ENCODE assay signal across 1 cellular context in the genomic region with DNA sequence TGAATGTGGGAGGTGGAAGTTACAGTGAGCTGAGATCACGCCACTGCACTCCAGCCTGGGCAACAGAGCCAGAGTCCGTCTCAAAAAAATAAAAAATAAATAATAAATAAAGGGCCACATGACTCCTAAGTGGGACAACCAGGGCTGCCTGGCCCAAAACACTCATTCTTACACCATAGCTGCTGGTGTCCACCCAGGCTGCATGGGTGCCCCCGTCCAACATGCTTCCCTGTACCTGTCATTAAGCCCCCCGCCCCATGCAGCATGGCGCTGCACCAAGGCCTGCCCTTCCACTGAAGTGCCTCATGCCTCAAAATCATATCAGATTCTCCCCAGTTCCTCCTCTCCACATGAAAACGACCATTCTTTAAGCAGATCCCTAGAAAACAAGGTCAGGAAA.
A peak's percentile ranks its signal among the peaks of the same experiment; 100 is the strongest.
TF ChIP-seq lines count a peak whose summit lies in the region.

No MANE protein-coding gene starts in this region.

TF ChIP-seq in HepG2, 621 proteins besides CTCF, POLR2A, EP300 and RAD21:
- TF ChIP-seq ZNF501 (CRISPR knock-in tag; IDR thresholded peaks at IDR 0.05) (no peak), HIVEP1 (CRISPR knock-in tag; IDR thresholded peaks at IDR 0.05) (0 out of 2 replicates have a peak, but pooled peaks have one; percentile 8), TEAD3 (CRISPR knock-in tag; optimal IDR thresholded peaks at IDR 0.05; ENCODE audit: borderline replicate concordance) (no peak), SRSF9 (IDR thresholded peaks at IDR 0.05; ENCODE audit: borderline replicate concordance, insufficient read depth, low read depth, low read length, poor library complexity, severe bottlenecking) (no peak), SNAPC2 (CRISPR knock-in tag; IDR thresholded peaks at IDR 0.05) (no peak)
- TF ChIP-seq, protein P1, sequence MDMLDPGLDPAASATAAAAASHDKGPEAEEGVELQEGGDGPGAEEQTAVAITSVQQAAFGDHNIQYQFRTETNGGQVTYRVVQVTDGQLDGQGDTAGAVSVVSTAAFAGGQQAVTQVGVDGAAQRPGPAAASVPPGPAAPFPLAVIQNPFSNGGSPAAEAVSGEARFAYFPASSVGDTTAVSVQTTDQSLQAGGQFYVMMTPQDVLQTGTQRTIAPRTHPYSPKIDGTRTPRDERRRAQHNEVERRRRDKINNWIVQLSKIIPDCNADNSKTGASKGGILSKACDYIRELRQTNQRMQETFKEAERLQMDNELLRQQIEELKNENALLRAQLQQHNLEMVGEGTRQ (IDR thresholded peaks at IDR 0.05; ENCODE audit: low read depth, low read length) = no peak
- TF ChIP-seq, protein P1 (CRISPR knock-in tag; IDR thresholded peaks at IDR 0.05; ENCODE audit: borderline replicate concordance) = no peak
TF ChIP-seq in HepG2: peak in this region for 1.
